ENCODE assay signal across 25 cellular contexts in genomic region chr13:67351915-67352314, GRCh38.
"Had no signal": no experiment of that assay in that cellular context is flagged by ENCODE, and none has a peak within 500 bp of the region (broad histone marks: within the 10 kb centered on the region; RNA-seq: fewer than 3 reads in every experiment).

No MANE protein-coding gene starts in this region.

- FAIRE-seq: RCC 7860, TTC549 had no signal

- DNase-seq: activated B cell treated with CpG ODN at 0.5 μM for 24 hours; activated CD4-positive, alpha-beta T cell treated with anti-CD3 and anti-CD28 coated beads for 1 hour; activated CD4-positive, alpha-beta T cell treated with anti-CD3 and anti-CD28 coated beads, Interleukin-2, amount 10 ng/mL, durations not matched to agents 24 days and 14 days; activated CD4-positive, alpha-beta T cell treated with anti-CD3 and anti-CD28 coated beads, Interleukin-2, amount 50 U/mL, for 48 hours; activated effector memory CD4-positive, alpha-beta T cell treated with anti-CD3 and anti-CD28 coated beads, Interleukin-2, amount 50 U/mL, for 16 hours; activated naive CD4-positive, alpha-beta T cell treated with Interleukin-2 at 50 U/mL for 16 hours; activated naive CD8-positive, alpha-beta T cell treated with anti-CD3 and anti-CD28 coated beads, Interleukin-2, amount 50 U/mL, for 24 hours; activated T-cell treated with anti-CD3 and anti-CD28 coated beads, Interleukin-2, amount 50 U/mL, for 4 hours; central memory CD4-positive, alpha-beta T cell; Kasumi-1; KBM-7; NCI-H1092; NCI-H1417; NCI-H1694; NCI-H2029 treated with DMSO at 0.1 percent for 48 hours; NCI-H510A treated with DMSO at 0.1 percent for 48 hours; NCI-H69; NK-92 treated with Interleukin-12 subunit alpha and Interleukin-12 subunit beta, amount 100 ng/mL, for 24 hours; SHP77 treated with DMSO at 0.1 percent for 48 hours; T-cell; T-helper 2 cell; T1000 had no signal

- ATAC-seq: activated naive CD4-positive, alpha-beta T cell treated with anti-CD3 and anti-CD28 coated beads, Interleukin-2, amount 50 U/mL, for 72 hours; activated naive CD8-positive, alpha-beta T cell treated with anti-CD3 and anti-CD28 coated beads, Interleukin-2, amount 50 U/mL, for 24 hours; activated T-cell treated with anti-CD3 and anti-CD28 coated beads, Interleukin-2, amount 50 U/mL, for 4 hours; T-cell had no signal
